Comparison of ENCODE assay signal across 8 cellular contexts in genomic region chr5:172939045-172939444, GRCh38. TPM values are rescaled to one million over a fixed set of nuclear protein-coding genes. Genes with fewer than 3 reads are reported as not detected.
DNase-seq lines count a peak whose midpoint lies in the region; ATAC-seq, FAIRE-seq and TF ChIP-seq lines count a peak whose summit lies in the region.

No MANE protein-coding gene starts in this region.

- CTCF ChIA-PET in RWPE1 (lab: Yijun Ruan, JAX): interaction anchor here (0.6 to 3.2 kb wide), 17 partner anchors 13 to 1948 kb away, joined by 3 to 22 read pairs (median 5); partner anchors contain the start of gene RPL26L1

- intact Hi-C loops in aorta (cut with DNase I): no loop called here

- WGBS in aorta, 2 donors: 73 to 76% methylated on average over 10 of the region's 10 CpGs

- no peak for ATAC-seq in aorta (ENCODE audit: low FRiP score)
- ATAC-seq in GM21447 (IDR thresholded peaks at IDR 0.05; ENCODE audit: unreplicated experiment): no peak

- H3K4me1 ChIP-seq in aorta (ENCODE audit: control insufficient read depth in 1 of 2, insufficient read depth in 2 of 2, low read length in 2 of 2): no peaks in the 10 kb centered on the region

- H3K9me3 ChIP-seq in aorta (ENCODE audit: control insufficient read depth, low read length): no peaks in the 10 kb centered on the region

- no peak; the same call in 1 of the 2 replicates for TF ChIP-seq CTCF in RWPE1 (conservative IDR thresholded peaks at IDR 0.05; ENCODE audit: low read depth)
- TF ChIP-seq CTCF in foreskin fibroblast (IDR thresholded peaks at IDR 0.05; ENCODE audit: low read depth, low read length): peak; percentile 41
- TF ChIP-seq CTCF in coronary artery (IDR thresholded peaks at IDR 0.05): no peak

- peaks cover 0 to 7% of the 10 kb centered on the region in 2 donors for H3K36me3 ChIP-seq in aorta (ENCODE audit: control insufficient read depth in 1 of 2, insufficient read depth in 2 of 2, low read length in 1 of 2)

- POLR2A ChIA-PET in RWPE1 (lab: Yijun Ruan, JAX; ENCODE audit: low non-redundant PET): no interaction called here

- no peak for FAIRE-seq in urothelium cell line (lab: Jason Lieb, UNC)

- H3K27me3 ChIP-seq in aorta (ENCODE audit: control insufficient read depth in 1 of 2, insufficient read depth in 2 of 2, low read length in 1 of 2): no peaks in the 10 kb centered on the region

- peak; percentile 21 for DNase-seq in stimulated activated CD4-positive, alpha-beta T cell treated with anti-CD3 and anti-CD28 coated beads, Interleukin-15, amount 100 ng/mL, for 24 hours
- DNase-seq in stimulated activated CD4-positive, alpha-beta T cell treated with anti-CD3 and anti-CD28 coated beads, Interleukin-12 subunit alpha, Interleukin-12 subunit beta, amount 100 ng/mL, for 4 hours: no peak
- DNase-seq in RWPE1 (ENCODE audit: low spot score) (no peak), foreskin fibroblast (peak in 1 of 2 donors; percentile 58), aorta (peak; percentile 44 to 61), urothelium cell line (ENCODE audit: low spot score) (no peak), coronary artery (ENCODE audit: low spot score) (no peak)

- H3K4me3 ChIP-seq in foreskin fibroblast (ENCODE audit: low read depth in 1 of 2, low read length in 2 of 2): no peak overlapping the region
- H3K4me3 ChIP-seq in aorta (ENCODE audit: low read length in 2 of 2): no peak overlapping the region
- no peak overlapping the region for H3K4me3 ChIP-seq in coronary artery

- 0 out of 2 replicates have a peak overlapping the region, but pooled peaks have one; percentile 2 for H3K27ac ChIP-seq in RWPE1
- H3K27ac ChIP-seq in aorta (ENCODE audit: low read depth in 1 of 2, low read length in 2 of 2): no peak overlapping the region
- no peak overlapping the region for H3K27ac ChIP-seq in coronary artery

RNA-seq across cellular contexts. Expression of gene RPL26L1, which starts 20.2 kb away (rescaled TPM):
- 10 to 100 TPM; 16.7 to 31.2 TPM for total RNA-seq in aorta
- 10 to 100 TPM; 28.2 to 30.4 TPM for polyA plus RNA-seq in aorta

RNA-seq across cellular contexts. Expression of gene ATP6V0E1, which starts 44.5 kb away (rescaled TPM):
- total RNA-seq in aorta: 100 to 1,000 TPM; 183 to 192 TPM
- 100 to 1,000 TPM; 244 to 268 TPM for polyA plus RNA-seq in aorta

Comparison
In these comparisons a context has a peak if more than half of its experiments do, and no peak if none do; other contexts are left out.
1. DNase-seq: peak in stimulated activated CD4-positive, alpha-beta T cell treated with anti-CD3 and anti-CD28 coated beads, Interleukin-15, amount 100 ng/mL, for 24 hours (single experiment) and aorta (2 of 2); none in stimulated activated CD4-positive, alpha-beta T cell treated with anti-CD3 and anti-CD28 coated beads, Interleukin-12 subunit alpha, Interleukin-12 subunit beta, amount 100 ng/mL, for 4 hours (single experiment), RWPE1 (single experiment), urothelium cell line (single experiment) and coronary artery (single experiment).